Comparison of ENCODE assay signal across 22 cellular contexts in genomic region chr13:49615844-49616687, GRCh38. TPM values are rescaled to one million over a fixed set of nuclear protein-coding genes. Genes with fewer than 3 reads are reported as not detected.
DNase-seq lines count a peak whose midpoint lies in the region; ATAC-seq and TF ChIP-seq lines count a peak whose summit lies in the region.
"Had no signal": no experiment of that assay in that cellular context is flagged by ENCODE, and none has a peak within 500 bp of the region (broad histone marks: within the 10 kb centered on the region; RNA-seq: fewer than 3 reads in every experiment).

No MANE protein-coding gene starts in this region.

- H2AFZ ChIP-seq in Loucy (ENCODE audit: low read length): peak overlapping the region; percentile 28; the same call in 1 of the 2 replicates

- peaks cover 8% of the 10 kb centered on the region for H3K27me3 Mint-ChIP-seq in endothelial cell (ENCODE audit: unreplicated experiment)
- peaks cover 4% of the 10 kb centered on the region for H3K27me3 Mint-ChIP-seq in activated T-cell treated with anti-CD3 and anti-CD28 coated beads, Interleukin-2, amount 50 U/mL, for 4 hours (ENCODE audit: low read depth)

- H3K36me3 Mint-ChIP-seq in endothelial cell (ENCODE audit: low read depth, unreplicated experiment): no peaks in the 10 kb centered on the region
- peaks cover 1% of the 10 kb centered on the region for H3K36me3 Mint-ChIP-seq in activated T-cell treated with anti-CD3 and anti-CD28 coated beads, Interleukin-2, amount 50 U/mL, for 4 hours (ENCODE audit: insufficient read depth)

- intact Hi-C loops in lower lobe of right lung (cut with DNase I): loop anchor here (5.0 kb wide), 1 partner anchor 84 kb away; no protein-coding TSS in a partner anchor

- no peak overlapping the region for H3K4me3 ChIP-seq in Loucy (ENCODE audit: low read length, poor library complexity, severe bottlenecking)
- no peak overlapping the region for H3K4me3 ChIP-seq in lower lobe of right lung
- peak overlapping the region in 1 of 2 donors; percentile 12 for H3K4me3 ChIP-seq in stomach smooth muscle (ENCODE audit: low read length in 2 of 2)
- H3K4me3 ChIP-seq: K562 had no signal

- no peaks in the 10 kb centered on the region for H4K20me1 ChIP-seq in Loucy (ENCODE audit: insufficient read depth, low read length, poor library complexity, severe bottlenecking)

- DNase-seq in endothelial cell (ENCODE audit: low spot score) (no peak), lower lobe of right lung (no peak), T-helper 9 cell (no peak), retina (no peak)
- DNase-seq in activated T-cell treated with anti-CD3 and anti-CD28 coated beads, Interleukin-2, amount 50 U/mL, for 4 hours: no peak
- DNase-seq in activated CD4-positive, alpha-beta T cell treated with anti-CD3 and anti-CD28 coated beads for 1 hour: no peak
- DNase-seq: activated gamma-delta T cell; BE2C; H9; hippocampal formation; left colon; NCI-H1105 treated with DMSO at 0.1 percent for 48 hours; NCI-H446 treated with DMSO at 0.1 percent for 48 hours; nucleus accumbens; OCI-M1; stimulated activated CD4-positive, alpha-beta T cell treated with anti-CD3 and anti-CD28 coated beads, Interleukin-12 subunit alpha, Interleukin-12 subunit beta, amount 100 ng/mL, for 4 hours; SW 1271 had no signal

- H3K9ac ChIP-seq in Loucy (ENCODE audit: low read depth, low read length, poor library complexity, severe bottlenecking): no peak overlapping the region
- H3K9ac ChIP-seq in stomach smooth muscle (ENCODE audit: low read length in 2 of 2): peak overlapping the region in 1 of 2 donors; percentile 42

- H3K4me2 ChIP-seq in Loucy (ENCODE audit: low read depth, low read length, poor library complexity, severe bottlenecking): no peak overlapping the region

- peaks cover 32% of the 10 kb centered on the region for H3K4me1 Mint-ChIP-seq in endothelial cell (ENCODE audit: unreplicated experiment)
- no peaks in the 10 kb centered on the region for H3K4me1 Mint-ChIP-seq in activated T-cell treated with anti-CD3 and anti-CD28 coated beads, Interleukin-2, amount 50 U/mL, for 4 hours (ENCODE audit: low read depth)

- H3K9me2 ChIP-seq in Loucy (replicated peaks; ENCODE audit: low read depth, low read length): no peaks in the 10 kb centered on the region

- H3K27me3 ChIP-seq in Loucy (ENCODE audit: insufficient read depth, low read length, poor library complexity, severe bottlenecking) (no peaks in the 10 kb centered on the region), lower lobe of right lung (ENCODE audit: low read depth) (no peaks in the 10 kb centered on the region), stomach smooth muscle (ENCODE audit: control insufficient read depth in 1 of 2, insufficient read depth in 2 of 2, low read length in 2 of 2) (no peaks in the 10 kb centered on the region)
- H3K27me3 ChIP-seq: BE2C had no signal

- peak overlapping the region; percentile 7 for H3K27ac ChIP-seq in lower lobe of right lung
- peak overlapping the region; percentile 19 for H3K27ac ChIP-seq in stomach smooth muscle (ENCODE audit: low read length)
- H3K27ac ChIP-seq: epithelial cell of prostate had no signal

- H3F3A ChIP-seq in Loucy (ENCODE audit: low read depth): no peaks in the 10 kb centered on the region

- no peaks in the 10 kb centered on the region for H3K9me3 Mint-ChIP-seq in endothelial cell (ENCODE audit: unreplicated experiment)
- H3K9me3 Mint-ChIP-seq in activated T-cell treated with anti-CD3 and anti-CD28 coated beads, Interleukin-2, amount 50 U/mL, for 4 hours: peaks cover 9% of the 10 kb centered on the region
- H3K9me3 Mint-ChIP-seq: H9 had no signal

- no peaks in the 10 kb centered on the region for H3K4me1 ChIP-seq in Loucy (ENCODE audit: insufficient read depth, low read length, poor library complexity, severe bottlenecking)
- H3K4me1 ChIP-seq in lower lobe of right lung: peaks cover 14% of the 10 kb centered on the region
- H3K4me1 ChIP-seq in stomach smooth muscle (ENCODE audit: control insufficient read depth, insufficient read depth, low read length): peaks cover 3% of the 10 kb centered on the region
- H3K4me1 ChIP-seq: BE2C had no signal

- peak overlapping the region; percentile 54 for H3K4me3 Mint-ChIP-seq in endothelial cell (ENCODE audit: unreplicated experiment)
- no peak overlapping the region for H3K4me3 Mint-ChIP-seq in activated T-cell treated with anti-CD3 and anti-CD28 coated beads, Interleukin-2, amount 50 U/mL, for 4 hours
- H3K4me3 Mint-ChIP-seq: H9 had no signal

- no peaks in the 10 kb centered on the region for H3K9me3 ChIP-seq in Loucy (ENCODE audit: insufficient read depth, low read depth, low read length)
- no peaks in the 10 kb centered on the region for H3K9me3 ChIP-seq in lower lobe of right lung
- no peaks in the 10 kb centered on the region for H3K9me3 ChIP-seq in stomach smooth muscle (ENCODE audit: control insufficient read depth in 2 of 2, low read length in 2 of 2)
- H3K9me3 ChIP-seq: BE2C had no signal

- ATAC-seq in lower lobe of right lung: no peak
- no peak for ATAC-seq in activated T-cell treated with anti-CD3 and anti-CD28 coated beads, Interleukin-2, amount 50 U/mL, for 4 hours
- ATAC-seq: K562, left colon had no signal

- H3K36me3 ChIP-seq in Loucy (ENCODE audit: insufficient read depth, low read length): no peaks in the 10 kb centered on the region
- no peaks in the 10 kb centered on the region for H3K36me3 ChIP-seq in lower lobe of right lung
- H3K36me3 ChIP-seq in stomach smooth muscle (ENCODE audit: control insufficient read depth in 2 of 2, insufficient read depth in 2 of 2, low read length in 2 of 2): no peaks in the 10 kb centered on the region
- H3K36me3 ChIP-seq: BE2C had no signal

- no peaks in the 10 kb centered on the region for H3K79me2 ChIP-seq in Loucy (ENCODE audit: insufficient read depth, low read length)

- H3K27ac Mint-ChIP-seq in endothelial cell (ENCODE audit: unreplicated experiment): peak overlapping the region; percentile 98
- H3K27ac Mint-ChIP-seq: H9 had no signal

- TF ChIP-seq CTCF in Loucy (conservative IDR thresholded peaks at IDR 0.05; ENCODE audit: low read length): no peak
- TF ChIP-seq CTCF in endothelial cell (IDR thresholded peaks at IDR 0.05; ENCODE audit: unreplicated experiment): no peak
- TF ChIP-seq CTCF in lower lobe of right lung (IDR thresholded peaks at IDR 0.05): no peak

RNA-seq across cellular contexts. Expression of gene ARL11, which starts 12.2 kb away (rescaled TPM):
- 1.4 TPM for total RNA-seq in endothelial cell (ENCODE audit: unreplicated experiment)
- 7.5 TPM for total RNA-seq in lower lobe of right lung
- under 1 TPM; 0.10 to 0.30 (median 0.18) TPM for total RNA-seq in activated T-cell treated with anti-CD3 and anti-CD28 coated beads, Interleukin-2, amount 50 U/mL, for 4 hours
- total RNA-seq: bronchial epithelial cell had no signal

RNA-seq across cellular contexts. Expression of gene RCBTB1, which starts 30.7 kb away (rescaled TPM):
- 41.2 TPM for total RNA-seq in endothelial cell (ENCODE audit: unreplicated experiment)
- total RNA-seq in lower lobe of right lung: 24.9 TPM
- 10 to 100 TPM; 11.6 to 14.0 (median 11.9) TPM for total RNA-seq in activated T-cell treated with anti-CD3 and anti-CD28 coated beads, Interleukin-2, amount 50 U/mL, for 4 hours
